Comparison of ENCODE assay signal across 8 cellular contexts in the genomic region with DNA sequence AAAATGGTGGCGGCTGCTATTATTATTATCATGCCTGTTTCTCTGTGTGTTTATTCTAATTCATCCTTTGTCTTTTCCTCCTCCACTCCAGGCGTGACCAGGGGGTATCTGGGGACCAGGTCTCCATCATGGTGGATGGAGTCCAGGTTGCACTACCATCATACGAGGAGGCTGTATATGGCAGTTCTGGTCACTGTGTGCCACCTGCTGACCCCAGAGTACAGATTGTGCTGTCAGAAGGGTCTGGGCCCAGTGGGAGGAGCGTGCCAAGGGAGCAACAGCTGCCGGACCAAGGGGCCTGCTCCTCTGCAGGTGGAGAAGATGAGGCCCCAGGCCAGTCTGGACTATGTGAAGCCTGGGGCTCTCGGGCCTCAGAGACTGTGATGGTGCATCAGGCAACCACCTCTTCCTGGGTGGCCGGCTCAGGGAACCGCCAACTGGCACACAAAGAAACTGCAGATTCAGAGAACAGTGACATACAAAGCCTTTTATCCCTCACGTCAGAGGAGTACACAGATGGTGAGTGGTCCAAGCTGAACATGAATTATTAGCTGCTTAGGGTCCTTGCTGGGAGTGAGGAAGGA. TPM values are rescaled to one million over a fixed set of nuclear protein-coding genes. Genes with fewer than 3 reads are reported as not detected.
A peak's percentile ranks its signal among the peaks of the same experiment; 100 is the strongest.
DNase-seq lines count a peak whose midpoint lies in the region; ATAC-seq, FAIRE-seq and TF ChIP-seq lines count a peak whose summit lies in the region.

No MANE protein-coding gene starts in this region.

- TF ChIP-seq CTCF in A549 (IDR thresholded peaks at IDR 0.05) (peak; percentile 35; the same call in 2 of the 3 replicates), GM12875 (IDR thresholded peaks at IDR 0.05; ENCODE audit: borderline replicate concordance, insufficient read depth, low read depth, low read length) (peak; percentile 40), epithelial cell of esophagus (IDR thresholded peaks at IDR 0.05; ENCODE audit: insufficient read depth, low read depth, low read length, missing control alignments) (peak; percentile 42), tibial artery (IDR thresholded peaks at IDR 0.05) (no peak)

- FAIRE-seq in A549 (lab: Jason Lieb, UNC) = no peak

- peak; percentile 25 to 36; a peak in 2 of 5 replicates for TF ChIP-seq RAD21 in A549 (conservative IDR thresholded peaks at IDR 0.05 in 1 of 2, IDR thresholded peaks at IDR 0.05 in 1 of 2)

- H3K9me3 Mint-ChIP-seq in stimulated activated naive B cell treated with anti-CD40 and anti-IgM and Interleukin-4, amounts not matched to agents 10 μg/mL and 1 μg/mL and 100 μg/mL, for 72 hours = no peaks in the 10 kb centered on the region

- H3K27me3 ChIP-seq in tibial artery = no peaks in the 10 kb centered on the region

- CTCF ChIA-PET in A549 (lab: Yijun Ruan, JAX) = interaction anchor here (0.6 to 4.4 kb wide), 9 partner anchors 10 to 1475 kb away, joined by 3 to 15 read pairs (median 4); no protein-coding TSS in a partner anchor

- H3K36me3 ChIP-seq in tibial artery = peaks cover 37 to 60% (median 40%) of the 10 kb centered on the region in 3 donors

- H3K9me3 ChIP-seq in A549 (no peaks in the 10 kb centered on the region), tibial artery (no peaks in the 10 kb centered on the region)

- 74% methylated on average over 8 of the region's 9 CpGs for WGBS in A549 (ENCODE audit: missing lambda C conversion rate)

- intact Hi-C loops in tibial artery (cut with DNase I; ENCODE audit: low total_unique reads) = no loop called here

- DNase-seq in A549 (ENCODE audit: low read depth in 1 of 2, low spot score in 1 of 2) (peak in 1 of 2 experiments; percentile 40), SHP77 treated with DMSO at 0.1 percent for 48 hours (lab: John Stamatoyannopoulos, UW) (peak; percentile 44), epithelial cell of esophagus (ENCODE audit: low read depth) (peak; percentile 26), tibial artery (no peak), foreskin melanocyte (no peak)
- DNase-seq in stimulated activated naive B cell treated with anti-CD40 and anti-IgM and Interleukin-4, amounts not matched to agents 10 μg/mL and 1 μg/mL and 100 μg/mL, for 72 hours = no peak

- H3K27ac ChIP-seq in A549 (no peak overlapping the region), tibial artery (no peak overlapping the region)

- no peak for TF ChIP-seq POLR2A in A549 (IDR thresholded peaks at IDR 0.05; ENCODE audit: low read length)

- H3K4me1 ChIP-seq in A549 (peaks cover 15% of the 10 kb centered on the region), tibial artery (peaks cover 0 to 47% (median 41%) of the 10 kb centered on the region in 4 donors)

- ATAC-seq in A549 (peak; percentile 92 to 94), GM19467 (IDR thresholded peaks at IDR 0.05; ENCODE audit: unreplicated experiment) (no peak)
- peak; percentile 62 to 79 for ATAC-seq in stimulated activated naive B cell treated with anti-CD40 and anti-IgM and Interleukin-4, amounts not matched to agents 10 μg/mL and 1 μg/mL and 100 μg/mL, for 72 hours (replicated peaks)

- POLR2A ChIA-PET in A549 (lab: Yijun Ruan, JAX) = no interaction called here

- peaks cover 45 to 61% of the 10 kb centered on the region in 2 donors for H3K36me3 Mint-ChIP-seq in stimulated activated naive B cell treated with anti-CD40 and anti-IgM and Interleukin-4, amounts not matched to agents 10 μg/mL and 1 μg/mL and 100 μg/mL, for 72 hours

- H3K4me3 Mint-ChIP-seq in stimulated activated naive B cell treated with anti-CD40 and anti-IgM and Interleukin-4, amounts not matched to agents 10 μg/mL and 1 μg/mL and 100 μg/mL, for 72 hours = no peak overlapping the region

- peak overlapping the region; percentile 71 for H3K27ac Mint-ChIP-seq in stimulated activated naive B cell treated with anti-CD40 and anti-IgM and Interleukin-4, amounts not matched to agents 10 μg/mL and 1 μg/mL and 100 μg/mL, for 72 hours

- H3K4me1 Mint-ChIP-seq in stimulated activated naive B cell treated with anti-CD40 and anti-IgM and Interleukin-4, amounts not matched to agents 10 μg/mL and 1 μg/mL and 100 μg/mL, for 72 hours = peaks cover 21 to 80% of the 10 kb centered on the region in 2 donors

- H3K4me3 ChIP-seq in A549 (no peak overlapping the region), GM12875 (ENCODE audit: low read depth, low read length) (no peak overlapping the region), epithelial cell of esophagus (ENCODE audit: low read length) (no peak overlapping the region), tibial artery (no peak overlapping the region)

- H3K4me2 ChIP-seq in A549 = no peak overlapping the region

- no peaks in the 10 kb centered on the region for H3K27me3 Mint-ChIP-seq in stimulated activated naive B cell treated with anti-CD40 and anti-IgM and Interleukin-4, amounts not matched to agents 10 μg/mL and 1 μg/mL and 100 μg/mL, for 72 hours

- TF ChIP-seq EP300 in A549 (IDR thresholded peaks at IDR 0.05) = no peak

TF ChIP-seq in A549, 52 proteins besides CTCF, POLR2A, EP300 and RAD21:
- TF ChIP-seq PHF8 (IDR thresholded peaks at IDR 0.05; ENCODE audit: borderline replicate concordance, low read depth) = no peak
- no peak for TF ChIP-seq CHD2 (IDR thresholded peaks at IDR 0.05; ENCODE audit: low read length, partially characterized antibody)
- TF ChIP-seq SMC3 (IDR thresholded peaks at IDR 0.05) = peak; percentile 21; the same call in 1 of the 3 replicates
- TF ChIP-seq FOSB (CRISPR knock-in tag; IDR thresholded peaks at IDR 0.05) = no peak
- TF ChIP-seq CEBPB (IDR thresholded peaks at IDR 0.05) = no peak

RNA-seq across cellular contexts. Expression of gene SRSF5, which starts 58.3 kb away (rescaled TPM):
- 184 and 355 TPM in 2 replicates for polyA plus RNA-seq in A549 (2011; rRNA removed)
- polyA plus RNA-seq in A549 (2012; cell fraction: cytosol; rRNA removed) = 129 and 165 TPM in 2 replicates
- polyA plus RNA-seq in A549 (2012; cell fraction: nucleus; rRNA removed) = 133 and 179 TPM in 2 replicates
- 259 to 324 TPM (median 285 TPM) in 3 replicates for polyA plus RNA-seq in A549 (2017; fragmentation: RNase III; extraction: RNeasy Plus Mini Kit Qiagen cat#74134 plus additional on column Dnase treatment)
- polyA minus RNA-seq in A549 (2011; rRNA and poly(A)+ RNA removed) = 110 and 139 TPM in 2 replicates

Comparison
In these comparisons a context has a peak if more than half of its experiments do, and no peak if none do; other contexts are left out.
1. DNase-seq: peak in SHP77 treated with DMSO at 0.1 percent for 48 hours (single experiment) and epithelial cell of esophagus (single experiment); none in stimulated activated naive B cell treated with anti-CD40 and anti-IgM and Interleukin-4, amounts not matched to agents 10 μg/mL and 1 μg/mL and 100 μg/mL, for 72 hours (single experiment), tibial artery (0 of 2) and foreskin melanocyte (single experiment).
2. CTCF ChIP-seq: peak in A549 (single experiment), GM12875 (single experiment) and epithelial cell of esophagus (single experiment); none in tibial artery (0 of 2).